ENCODE assay signal across 11 cellular contexts in genomic region chr12:111431772-111432171, GRCh38. TPM values are rescaled to one million over a fixed set of nuclear protein-coding genes. Genes with fewer than 3 reads are reported as not detected.
DNase-seq lines count a peak whose midpoint lies in the region; ATAC-seq, FAIRE-seq and TF ChIP-seq lines count a peak whose summit lies in the region.
"Had no signal": no experiment of that assay in that cellular context is flagged by ENCODE, and none has a peak within 500 bp of the region (broad histone marks: within the 10 kb centered on the region; RNA-seq: fewer than 3 reads in every experiment).

No MANE protein-coding gene starts in this region.

- no peak for ATAC-seq in left cardiac atrium
- no peak for ATAC-seq in GM19395 (IDR thresholded peaks at IDR 0.05; ENCODE audit: unreplicated experiment)
- no peak for ATAC-seq in GM21526 (IDR thresholded peaks at IDR 0.05; ENCODE audit: low FRiP score, unreplicated experiment)

- H3K4me1 ChIP-seq in right atrium auricular region (peaks cover 0 to 92% of the 10 kb centered on the region in 2 donors), astrocyte (ENCODE audit: insufficient read depth, low read length) (peaks cover 61% of the 10 kb centered on the region), mesodermal cell (ENCODE audit: control insufficient read depth, insufficient read depth, low read length, poor library complexity, severe bottlenecking) (peaks cover 21% of the 10 kb centered on the region), vagina (peaks cover 83% of the 10 kb centered on the region)

- H2AFZ ChIP-seq in astrocyte (ENCODE audit: low read depth, low read length): no peak overlapping the region

- H3K4me3 Mint-ChIP-seq in astrocyte (ENCODE audit: unreplicated experiment): no peak overlapping the region

- TF ChIP-seq POLR2A in vagina (IDR thresholded peaks at IDR 0.05): no peak

- H3K27me3 ChIP-seq in right atrium auricular region: no peaks in the 10 kb centered on the region
- H3K27me3 ChIP-seq in astrocyte (ENCODE audit: insufficient read depth, low read length): no peaks in the 10 kb centered on the region
- no peaks in the 10 kb centered on the region for H3K27me3 ChIP-seq in vagina

- no peaks in the 10 kb centered on the region for H3K9me3 Mint-ChIP-seq in astrocyte (ENCODE audit: unreplicated experiment)

- H3K36me3 ChIP-seq in right atrium auricular region (no peaks in the 10 kb centered on the region), astrocyte (ENCODE audit: insufficient read depth, low read length) (peaks cover 3% of the 10 kb centered on the region), mesodermal cell (ENCODE audit: control insufficient read depth, insufficient read depth, low read length) (peaks cover 7% of the 10 kb centered on the region), vagina (no peaks in the 10 kb centered on the region)

- no peak overlapping the region for H3K9ac ChIP-seq in astrocyte (ENCODE audit: low read length)

- H3K27me3 Mint-ChIP-seq in astrocyte (ENCODE audit: low read depth, unreplicated experiment): no peaks in the 10 kb centered on the region

- WGBS in mesodermal cell (ENCODE audit: insufficient coverage in 2 of 2), 2 experiments: 87 to 88% methylated on average over 4 to 5 of the region's 6 CpGs

- H3K36me3 Mint-ChIP-seq in astrocyte (ENCODE audit: low read depth, unreplicated experiment): peaks cover 2% of the 10 kb centered on the region

- DNase-seq in right atrium auricular region (ENCODE audit: low spot score) (no peak), left cardiac atrium (no peak), astrocyte (ENCODE audit: low read depth) (no peak), vagina (ENCODE audit: extremely low spot score in 2 of 2) (no peak), SK-N-DZ (ENCODE audit: low spot score) (no peak)
- DNase-seq: NCI-H748 treated with DMSO at 0.1 percent for 48 hours had no signal

- no peak overlapping the region for H3K4me2 ChIP-seq in astrocyte (ENCODE audit: low read length)

- H3K4me3 ChIP-seq in right atrium auricular region: no peak overlapping the region
- no peak overlapping the region for H3K4me3 ChIP-seq in astrocyte (ENCODE audit: insufficient read depth, low read depth, low read length)
- no peak overlapping the region for H3K4me3 ChIP-seq in mesodermal cell (ENCODE audit: extremely low read depth, insufficient read depth, low read length, poor library complexity, severe bottlenecking)
- no peak overlapping the region for H3K4me3 ChIP-seq in vagina

- H3K79me2 ChIP-seq in astrocyte (ENCODE audit: insufficient read depth, low read length): peaks cover 100% of the 10 kb centered on the region

- peak overlapping the region; percentile 60 to 86 for H3K27ac ChIP-seq in right atrium auricular region
- H3K27ac ChIP-seq in astrocyte (ENCODE audit: low read depth, low read length): peak overlapping the region; percentile 8
- peak overlapping the region; percentile 30 for H3K27ac ChIP-seq in mesodermal cell (ENCODE audit: low read depth, low read length, severe bottlenecking)
- peak overlapping the region; percentile 71 for H3K27ac ChIP-seq in vagina
- H3K27ac ChIP-seq: C4-2B had no signal

- no peak for TF ChIP-seq CTCF in right atrium auricular region (IDR thresholded peaks at IDR 0.05)
- TF ChIP-seq CTCF in astrocyte (IDR thresholded peaks at IDR 0.05; ENCODE audit: insufficient read depth, low read depth, low read length): no peak
- no peak for TF ChIP-seq CTCF in vagina (IDR thresholded peaks at IDR 0.05)

- FAIRE-seq in astrocyte (lab: Jason Lieb, UNC): no peak
- FAIRE-seq: TTC549 had no signal

- peaks cover 83% of the 10 kb centered on the region for H4K20me1 ChIP-seq in astrocyte (ENCODE audit: insufficient read depth, low read length)

- H3K27ac Mint-ChIP-seq in astrocyte (ENCODE audit: unreplicated experiment): no peak overlapping the region

- intact Hi-C loops in left cardiac atrium (cut with DNase I) (no loop called here), vagina (cut with DNase I) (no loop called here)

- H3K9me3 ChIP-seq in right atrium auricular region (no peaks in the 10 kb centered on the region), astrocyte (ENCODE audit: insufficient read depth, low read depth, low read length) (no peaks in the 10 kb centered on the region), mesodermal cell (ENCODE audit: control insufficient read depth, low read length) (no peaks in the 10 kb centered on the region), vagina (no peaks in the 10 kb centered on the region)

- H3K4me1 Mint-ChIP-seq in astrocyte (ENCODE audit: low read depth, unreplicated experiment): peaks cover 43% of the 10 kb centered on the region

RNA-seq across cellular contexts. Expression of gene SH2B3, which starts 26.0 kb away (rescaled TPM):
- total RNA-seq in right atrium auricular region (10 to 100 TPM; 42.6 to 47.4 TPM), left cardiac atrium (10 to 100 TPM; 27.1 to 39.6 TPM), astrocyte (23.6 and 26.1 TPM in 2 replicates), vagina (24.1 TPM)
- 25.4 TPM for polyA plus RNA-seq in mesodermal cell (2013, experiment 1 of 2)
- 21.4 TPM for polyA plus RNA-seq in mesodermal cell (2013, experiment 2 of 2)
- 2.7 and 4.7 TPM in 2 replicates for polyA plus RNA-seq in SK-N-DZ (2014; cell fraction: cytosol; rRNA removed)
- 1.7 and 2.3 TPM in 2 replicates for polyA plus RNA-seq in SK-N-DZ (2014; cell fraction: nucleus; rRNA removed)

Comparison
In these comparisons a context has a peak if more than half of its experiments do, and no peak if none do; other contexts are left out.
1. H3K27ac ChIP-seq: peak in every context shown above with its lines; median percentile 73 in right atrium auricular region; 71 in vagina; 30 in mesodermal cell; 8 in astrocyte.